8 cellular contexts compared by ENCODE assay signal in genomic region chr4:30720656-30721352, GRCh38. TPM values are rescaled to one million over a fixed set of nuclear protein-coding genes. Genes with fewer than 3 reads are reported as not detected.
A peak's percentile ranks its signal among the peaks of the same experiment; 100 is the strongest.
DNase-seq lines count a peak whose midpoint lies in the region; ATAC-seq, FAIRE-seq and TF ChIP-seq lines count a peak whose summit lies in the region.

No MANE protein-coding gene starts in this region.

- no peak overlapping the region for H3K27ac Mint-ChIP-seq in CD8-positive, alpha-beta T cell
- H3K27ac Mint-ChIP-seq in stimulated activated memory B cell treated with anti-CD40 and anti-IgM and Interleukin-4, amounts not matched to agents 10 μg/mL and 1 μg/mL and 100 μg/mL, for 72 hours, result no peak overlapping the region

- no peaks in the 10 kb centered on the region for H3K9me3 ChIP-seq in CD8-positive, alpha-beta T cell (ENCODE audit: low read length)

- CTCF ChIA-PET in CD8-positive, alpha-beta T cell (lab: Charles Lee), result no interaction called here

- intact Hi-C loops in CD8-positive, alpha-beta T cell (cut with DNase I, micrococcal nuclease), result no loop called here

- no peaks in the 10 kb centered on the region for H3K36me3 ChIP-seq in CD8-positive, alpha-beta T cell (ENCODE audit: insufficient read depth, low read length)
- no peaks in the 10 kb centered on the region for H3K36me3 ChIP-seq in bronchial epithelial cell (ENCODE audit: control insufficient read depth, insufficient read depth, low read length)

- peaks cover 38% of the 10 kb centered on the region for H3K4me1 Mint-ChIP-seq in CD8-positive, alpha-beta T cell (ENCODE audit: low read depth)
- peaks cover 19% of the 10 kb centered on the region for H3K4me1 Mint-ChIP-seq in stimulated activated memory B cell treated with anti-CD40 and anti-IgM and Interleukin-4, amounts not matched to agents 10 μg/mL and 1 μg/mL and 100 μg/mL, for 72 hours

- no peak for DNase-seq in CD8-positive, alpha-beta T cell
- peak; percentile 36 for DNase-seq in M059J (ENCODE audit: low read depth)
- DNase-seq in bronchial epithelial cell (ENCODE audit: low read depth), result no peak
- peak; percentile 80 for DNase-seq in islet precursor cell
- DNase-seq in cerebellum (ENCODE audit: low spot score), result no peak

- no peak for ATAC-seq in CD8-positive, alpha-beta T cell
- ATAC-seq in stimulated activated memory B cell treated with anti-CD40 and anti-IgM and Interleukin-4, amounts not matched to agents 10 μg/mL and 1 μg/mL and 100 μg/mL, for 72 hours, result no peak
- no peak for ATAC-seq in HG03571 (IDR thresholded peaks at IDR 0.05; ENCODE audit: unreplicated experiment)
- ATAC-seq in HG02588 (IDR thresholded peaks at IDR 0.05; ENCODE audit: unreplicated experiment), result no peak

- peaks cover 28% of the 10 kb centered on the region for H3K4me1 ChIP-seq in CD8-positive, alpha-beta T cell (ENCODE audit: insufficient read depth, low read length)

- no peak for TF ChIP-seq CTCF in CD8-positive, alpha-beta T cell (IDR thresholded peaks at IDR 0.05)
- no peak for TF ChIP-seq CTCF in bronchial epithelial cell (IDR thresholded peaks at IDR 0.05; ENCODE audit: insufficient read depth, low read length, severe bottlenecking)

- peaks cover 32% of the 10 kb centered on the region for H3K27me3 ChIP-seq in CD8-positive, alpha-beta T cell (ENCODE audit: insufficient read depth, low read length)
- no peaks in the 10 kb centered on the region for H3K27me3 ChIP-seq in bronchial epithelial cell (ENCODE audit: control insufficient read depth, insufficient read depth, low read length)

- H3K27ac ChIP-seq in CD8-positive, alpha-beta T cell (ENCODE audit: low read depth, low read length), result no peak overlapping the region

- no peak for FAIRE-seq in bronchial epithelial cell (lab: Jason Lieb, UNC)

- POLR2A ChIA-PET in CD8-positive, alpha-beta T cell (lab: Charles Lee), result no interaction called here

- no peaks in the 10 kb centered on the region for H3K36me3 Mint-ChIP-seq in CD8-positive, alpha-beta T cell
- no peaks in the 10 kb centered on the region for H3K36me3 Mint-ChIP-seq in stimulated activated memory B cell treated with anti-CD40 and anti-IgM and Interleukin-4, amounts not matched to agents 10 μg/mL and 1 μg/mL and 100 μg/mL, for 72 hours

- H3K9me3 Mint-ChIP-seq in CD8-positive, alpha-beta T cell, result no peaks in the 10 kb centered on the region
- no peaks in the 10 kb centered on the region for H3K9me3 Mint-ChIP-seq in stimulated activated memory B cell treated with anti-CD40 and anti-IgM and Interleukin-4, amounts not matched to agents 10 μg/mL and 1 μg/mL and 100 μg/mL, for 72 hours

- no peak overlapping the region for H3K4me3 ChIP-seq in CD8-positive, alpha-beta T cell (ENCODE audit: low read depth, low read length)
- peak overlapping the region; percentile 55 for H3K4me3 ChIP-seq in bronchial epithelial cell (ENCODE audit: low read depth, low read length)

- H3K27me3 Mint-ChIP-seq in CD8-positive, alpha-beta T cell (ENCODE audit: low read depth), result peaks cover 48% of the 10 kb centered on the region
- peaks cover 59% of the 10 kb centered on the region for H3K27me3 Mint-ChIP-seq in stimulated activated memory B cell treated with anti-CD40 and anti-IgM and Interleukin-4, amounts not matched to agents 10 μg/mL and 1 μg/mL and 100 μg/mL, for 72 hours

- peak overlapping the region; percentile 65 for H3K4me3 Mint-ChIP-seq in CD8-positive, alpha-beta T cell
- peak overlapping the region; percentile 36 for H3K4me3 Mint-ChIP-seq in stimulated activated memory B cell treated with anti-CD40 and anti-IgM and Interleukin-4, amounts not matched to agents 10 μg/mL and 1 μg/mL and 100 μg/mL, for 72 hours

RNA-seq across cellular contexts. Expression of gene PCDH7, which starts 0.6 kb away (rescaled TPM):
- total RNA-seq in CD8-positive, alpha-beta T cell, result not detected
- 0.66 and 1.0 TPM in 2 replicates for total RNA-seq in M059J (2014; rRNA removed; shearing (Covaris generic))
- 12.1 and 16.4 TPM in 2 replicates for total RNA-seq in bronchial epithelial cell
- total RNA-seq in cerebellum, result 92.5 TPM

Comparison
In these comparisons a context has a peak if more than half of its experiments do, and no peak if none do; other contexts are left out.
1. DNase-seq: peak in M059J (single experiment) and islet precursor cell (single experiment); none in CD8-positive, alpha-beta T cell (0 of 7), bronchial epithelial cell (single experiment) and cerebellum (single experiment).